9 cellular contexts compared by ENCODE assay signal in genomic region chr18:62637807-62638687, GRCh38.
DNase-seq lines count a peak whose midpoint lies in the region; ATAC-seq and TF ChIP-seq lines count a peak whose summit lies in the region.
"Had no signal": no experiment of that assay in that cellular context is flagged by ENCODE, and none has a peak within 500 bp of the region (broad histone marks: within the 10 kb centered on the region; RNA-seq: fewer than 3 reads in every experiment).

No MANE protein-coding gene starts in this region.

- no peak overlapping the region for H3K27ac ChIP-seq in HCT116 (ENCODE audit: low read depth, low read length)
- H3K27ac ChIP-seq: thoracic aorta had no signal

- DNase-seq in GM12865 (ENCODE audit: low read depth) (peak; percentile 79), HCT116 (ENCODE audit: low read depth, low spot score) (peak; percentile 44), NOMO-1 treated with dmso at 0.1 percent for 144 hours (lab: John Stamatoyannopoulos, UW; ENCODE audit: unreplicated experiment) (peak; percentile 29), germinal center (ENCODE audit: low spot score) (peak; percentile 80), dedifferentiated amniotic fluid mesenchymal stem cell (ENCODE audit: extremely low spot score) (no peak)
- DNase-seq in activated CD8-positive, alpha-beta memory T cell treated with anti-CD3 and anti-CD28 coated beads, Interleukin-2, amount 50 U/mL, for 4 hours: peak; percentile 42
- DNase-seq in stimulated activated CD4-positive, alpha-beta T cell treated with anti-CD3 and anti-CD28 coated beads, Interleukin-4, amount 100 ng/mL, for 48 hours (ENCODE audit: low read depth in 2 of 2): peak; percentile 44 to 56

- H3K36me3 ChIP-seq in HCT116 (ENCODE audit: control insufficient read depth in 1 of 2, insufficient read depth in 2 of 2, low read length in 2 of 2): no peaks in the 10 kb centered on the region
- H3K36me3 ChIP-seq: thoracic aorta had no signal

- no peaks in the 10 kb centered on the region for H3K79me2 ChIP-seq in HCT116 (ENCODE audit: insufficient read depth, low read length)

- POLR2A ChIA-PET in HCT116 (lab: Charles Lee): no interaction called here

- H3K4me3 ChIP-seq in GM12865 (ENCODE audit: low read depth, low read length) (no peak overlapping the region), HCT116 (replicated peaks in 1 of 2; ENCODE audit: low read depth in 1 of 2, low read length in 2 of 2) (no peak overlapping the region)
- H3K4me3 ChIP-seq: thoracic aorta had no signal

- RAD21 ChIA-PET in HCT116 (lab: Charles Lee; ENCODE audit: low non-redundant PET in 1 of 2, low total read pairs in 2 of 2, uncharacterized antibody in 2 of 2, unreplicated experiment in 2 of 2): interaction anchor here in 1 of 2 experiments (1.1 kb wide), 1 partner anchor 343 kb away, joined by 3 read pairs; no protein-coding TSS in a partner anchor

- H3K4me2 ChIP-seq in HCT116 (ENCODE audit: low read length): no peak overlapping the region

- H4K20me1 ChIP-seq in HCT116 (ENCODE audit: insufficient read depth): no peaks in the 10 kb centered on the region

- no peaks in the 10 kb centered on the region for H3K9me2 ChIP-seq in HCT116 (ENCODE audit: insufficient read depth)

- no TSS peak for BruUV-seq in HCT116 (replicated peaks; lab: Mats Ljungman, UMichigan)

- TF ChIP-seq CTCF in GM12865 (IDR thresholded peaks at IDR 0.05; ENCODE audit: insufficient read depth, low read depth, low read length, missing control alignments) (peak; percentile 77), HCT116 (IDR thresholded peaks at IDR 0.05 in 2 of 3, conservative IDR thresholded peaks at IDR 0.05 in 1 of 3; ENCODE audit: borderline replicate concordance in 1 of 3, insufficient read depth in 1 of 3, low read depth in 2 of 3, low read length in 2 of 3) (peak; percentile 60 to 93 (median 89); a peak in 5 of 6 replicates)

- peak; percentile 91 for ATAC-seq in HCT116
- ATAC-seq in GM19023 (IDR thresholded peaks at IDR 0.05; ENCODE audit: unreplicated experiment): no peak

- peak; percentile 69 for TF ChIP-seq RAD21 in HCT116 (IDR thresholded peaks at IDR 0.05; ENCODE audit: low read depth)

- CTCF ChIA-PET in HCT116 (lab: Charles Lee): interaction anchor here (0.7 to 1.7 kb wide), 12 partner anchors 9 to 801 kb away, joined by 3 to 14 read pairs (median 3); no protein-coding TSS in a partner anchor

- H3K9me3 ChIP-seq in HCT116 (ENCODE audit: control insufficient read depth in 1 of 2, insufficient read depth in 1 of 2, low read depth in 1 of 2, low read length in 2 of 2): no peaks in the 10 kb centered on the region
- H3K9me3 ChIP-seq: thoracic aorta had no signal

- peaks cover 6 to 12% of the 10 kb centered on the region in 2 experiments; a peak in 3 of 4 replicates for H3K4me1 ChIP-seq in HCT116 (ENCODE audit: control insufficient read depth in 1 of 2, insufficient read depth in 2 of 2, low read length in 2 of 2)

- no peak overlapping the region for H3K9ac ChIP-seq in HCT116 (ENCODE audit: low read length)

- intact Hi-C loops in HCT116 (cut with micrococcal nuclease): loop anchor here (1.0 kb wide), 2 partner anchors 320 to 344 kb away; no protein-coding TSS in a partner anchor

- TF ChIP-seq POLR2A in HCT116 (IDR thresholded peaks at IDR 0.05; ENCODE audit: borderline replicate concordance, extremely low read depth, insufficient read depth, insufficient read length): no peak

- H3K27me3 ChIP-seq in HCT116 (ENCODE audit: insufficient read depth, low read length): no peaks in the 10 kb centered on the region

- no peak overlapping the region for H2AFZ ChIP-seq in HCT116 (ENCODE audit: low read depth, low read length, poor library complexity, severe bottlenecking)

TF ChIP-seq in HCT116, 20 proteins besides CTCF, POLR2A, EP300 and RAD21:
- TF ChIP-seq, protein P1, sequence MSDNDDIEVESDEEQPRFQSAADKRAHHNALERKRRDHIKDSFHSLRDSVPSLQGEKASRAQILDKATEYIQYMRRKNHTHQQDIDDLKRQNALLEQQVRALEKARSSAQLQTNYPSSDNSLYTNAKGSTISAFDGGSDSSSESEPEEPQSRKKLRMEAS (IDR thresholded peaks at IDR 0.05): peak; percentile 54; the same call in 1 of the 2 replicates
- no peak for TF ChIP-seq EGR1 (IDR thresholded peaks at IDR 0.05; ENCODE audit: low read depth)
- no peak for TF ChIP-seq CEBPB (IDR thresholded peaks at IDR 0.05; ENCODE audit: low read depth)
- TF ChIP-seq ZNF274 (IDR thresholded peaks at IDR 0.05; ENCODE audit: low read depth, low read length): no peak
- TF ChIP-seq CBX3 (IDR thresholded peaks at IDR 0.05; ENCODE audit: low read depth): no peak
- TF ChIP-seq, protein P2, sequence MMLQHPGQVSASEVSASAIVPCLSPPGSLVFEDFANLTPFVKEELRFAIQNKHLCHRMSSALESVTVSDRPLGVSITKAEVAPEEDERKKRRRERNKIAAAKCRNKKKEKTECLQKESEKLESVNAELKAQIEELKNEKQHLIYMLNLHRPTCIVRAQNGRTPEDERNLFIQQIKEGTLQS (IDR thresholded peaks at IDR 0.05): no peak
- TF ChIP-seq SRF (IDR thresholded peaks at IDR 0.05; ENCODE audit: low read depth): no peak
